ENCODE assay signal across 10 cellular contexts in genomic region chr2:232698552-232699091, GRCh38. TPM values are rescaled to one million over a fixed set of nuclear protein-coding genes. Genes with fewer than 3 reads are reported as not detected.
DNase-seq lines count a peak whose midpoint lies in the region; ATAC-seq, FAIRE-seq and TF ChIP-seq lines count a peak whose summit lies in the region.
"Had no signal": no experiment of that assay in that cellular context is flagged by ENCODE, and none has a peak within 500 bp of the region (broad histone marks: within the 10 kb centered on the region; RNA-seq: fewer than 3 reads in every experiment).

No MANE protein-coding gene starts in this region.

- DNase-seq in Caco-2 (no peak), NT2/D1 (ENCODE audit: low read depth, low spot score) (no peak), H1 (ENCODE audit: low read depth in 1 of 2, low spot score in 2 of 2) (peak in 1 of 2 experiments; percentile 3), AG20443 (ENCODE audit: low spot score) (no peak), DMS79 (lab: John Stamatoyannopoulos, UW) (no peak), AG08395 (ENCODE audit: low spot score) (no peak)
- DNase-seq: activated effector memory CD4-positive, alpha-beta T cell treated with Interleukin-2 at 50 U/mL for 16 hours; NCI-H1092 had no signal

- TF ChIP-seq RAD21 in H1 (IDR thresholded peaks at IDR 0.05 in 1 of 2, conservative IDR thresholded peaks at IDR 0.05 in 1 of 2; ENCODE audit: low read depth in 2 of 2, low read length in 2 of 2): no peak

- peaks cover 2% of the 10 kb centered on the region for H3K36me3 Mint-ChIP-seq in Caco-2 (ENCODE audit: insufficient read depth, unreplicated experiment)

- intact Hi-C loops in Caco-2 (cut with micrococcal nuclease; ENCODE audit: unreplicated experiment): no loop called here

- H3K79me1 ChIP-seq in H1 (ENCODE audit: low read depth, low read length): no peaks in the 10 kb centered on the region; the same call in none of the 2 replicates

- ATAC-seq in HG03571 (IDR thresholded peaks at IDR 0.05; ENCODE audit: unreplicated experiment): no peak

- peaks cover 20% of the 10 kb centered on the region for H3K4me1 Mint-ChIP-seq in Caco-2 (ENCODE audit: low read depth, unreplicated experiment)

- no peak overlapping the region for H2BK15ac ChIP-seq in H1 (ENCODE audit: low read length)

- H3K4me3 Mint-ChIP-seq in Caco-2 (ENCODE audit: unreplicated experiment): peak overlapping the region; percentile 88

- WGBS in H1 (ENCODE audit: extremely low coverage in 1 of 2, insufficient coverage in 1 of 2, insufficient read length in 1 of 2, insufficient replicate concordance in 2 of 2, low coverage in 1 of 2, low lambda C conversion rate in 2 of 2, missing lambda C conversion rate in 1 of 2), 2 experiments: 72 to 100% methylated on average over 1 to 4 of the region's 4 CpGs

- no peaks in the 10 kb centered on the region for H3K27me3 Mint-ChIP-seq in Caco-2 (ENCODE audit: insufficient read depth, unreplicated experiment)

- H3K27me3 ChIP-seq in Caco-2 (replicated peaks; ENCODE audit: control insufficient read depth, insufficient read depth, low read length): no peaks in the 10 kb centered on the region
- H3K27me3 ChIP-seq in NT2/D1 (ENCODE audit: insufficient read depth, insufficient read length): no peaks in the 10 kb centered on the region
- H3K27me3 ChIP-seq in H1 (replicated peaks in 1 of 4; ENCODE audit: control insufficient read depth in 3 of 4, extremely low read depth in 1 of 4, insufficient read depth in 3 of 4, low read length in 3 of 4): peaks cover 0 to under 1% (median 0%) of the 10 kb centered on the region in 4 experiments; a peak in 1 of 7 replicates
- no peaks in the 10 kb centered on the region for H3K27me3 ChIP-seq in neutrophil

- no peak overlapping the region for H2BK5ac ChIP-seq in H1 (ENCODE audit: low read depth, low read length)

- no peak overlapping the region for H4K8ac ChIP-seq in H1 (ENCODE audit: extremely low read depth, insufficient read depth, low read length)

- no peak overlapping the region for H3K27ac ChIP-seq in H1 (ENCODE audit: low read depth, low read length)
- H3K27ac ChIP-seq in neutrophil: peak overlapping the region; percentile 95

- no peak overlapping the region for H2AFZ ChIP-seq in H1 (ENCODE audit: low read length)

- CTCF ChIA-PET in Caco-2 (lab: Charles Lee) (no interaction called here), H1 (lab: Charles Lee; ENCODE audit: partially characterized antibody) (no interaction called here)

- H2BK120ac ChIP-seq in H1 (replicated peaks; ENCODE audit: low read depth, low read length): no peak overlapping the region

- TF ChIP-seq CTCF in Caco-2 (IDR thresholded peaks at IDR 0.05; ENCODE audit: insufficient read depth in 1 of 2, low read depth in 1 of 2, low read length in 1 of 2, severe bottlenecking in 1 of 2, unreplicated experiment in 1 of 2) (no peak), H1 (IDR thresholded peaks at IDR 0.05; ENCODE audit: control extremely low read depth in 1 of 3, insufficient read depth in 1 of 3, low read depth in 1 of 3, low read length in 3 of 3) (no peak), neutrophil (IDR thresholded peaks at IDR 0.05) (no peak)

- H3K9ac ChIP-seq in NT2/D1 (ENCODE audit: insufficient read length, low read depth) (peak overlapping the region; percentile 100), H1 (replicated peaks in 1 of 4; ENCODE audit: extremely low read depth in 1 of 4, low read depth in 3 of 4, low read length in 3 of 4) (peak overlapping the region in 1 of 4 experiments; percentile 38; a peak in 2 of 7 replicates)

- H4K5ac ChIP-seq in H1 (ENCODE audit: insufficient read length, low read depth, low read length): no peak overlapping the region

- H2BK12ac ChIP-seq in H1 (ENCODE audit: low read depth, low read length): no peak overlapping the region

- no peak overlapping the region for H3K4ac ChIP-seq in H1 (replicated peaks; ENCODE audit: insufficient read length, low read depth, low read length)

- H3K27ac Mint-ChIP-seq in Caco-2 (ENCODE audit: unreplicated experiment): peak overlapping the region; percentile 23

- no peaks in the 10 kb centered on the region for H3K9me3 Mint-ChIP-seq in Caco-2 (ENCODE audit: unreplicated experiment)

- H2BK20ac ChIP-seq in H1 (ENCODE audit: low read length): no peak overlapping the region

- H3K4me1 ChIP-seq in Caco-2: peaks cover 6% of the 10 kb centered on the region; the same call in 1 of the 2 replicates
- H3K4me1 ChIP-seq in NT2/D1 (ENCODE audit: insufficient read depth, insufficient read length): no peaks in the 10 kb centered on the region
- H3K4me1 ChIP-seq in H1 (replicated peaks in 1 of 4; ENCODE audit: control insufficient read depth in 3 of 4, insufficient read depth in 4 of 4, low read length in 3 of 4): peaks cover 0 to 8% (median 3%) of the 10 kb centered on the region in 4 experiments; a peak in 4 of 7 replicates
- peaks cover 24 to 28% of the 10 kb centered on the region in 2 experiments for H3K4me1 ChIP-seq in neutrophil (ENCODE audit: control insufficient read depth in 1 of 2, insufficient read depth in 1 of 2, low read depth in 1 of 2, low read length in 1 of 2)

- TF ChIP-seq EP300 in H1 (IDR thresholded peaks at IDR 0.05; ENCODE audit: borderline replicate concordance in 1 of 2, low read depth in 2 of 2, low read length in 2 of 2): no peak

- no peak overlapping the region for H3K14ac ChIP-seq in H1 (ENCODE audit: insufficient read length)

- no peak for FAIRE-seq in H1 (lab: Jason Lieb, UNC)

- no peak overlapping the region for H3K56ac ChIP-seq in H1 (replicated peaks; ENCODE audit: insufficient read length, low read depth, low read length)

- POLR2A ChIA-PET in Caco-2 (lab: Charles Lee): no interaction called here
- POLR2A ChIA-PET in H1 (lab: Charles Lee; ENCODE audit: partially characterized antibody): interaction anchor here (1.1 kb wide), 1 partner anchor 10 kb away, joined by 6 read pairs; no protein-coding TSS in a partner anchor

- H3K9me3 ChIP-seq in Caco-2 (no peaks in the 10 kb centered on the region), NT2/D1 (ENCODE audit: insufficient read depth, low read length) (no peaks in the 10 kb centered on the region), H1 (ENCODE audit: insufficient read depth in 2 of 2, low read depth in 1 of 2, low read length in 1 of 2) (no peaks in the 10 kb centered on the region), neutrophil (no peaks in the 10 kb centered on the region)

- no peaks in the 10 kb centered on the region for H3K36me3 ChIP-seq in Caco-2 (ENCODE audit: control insufficient read depth, insufficient read depth, low read length)
- peaks cover 34% of the 10 kb centered on the region for H3K36me3 ChIP-seq in NT2/D1 (ENCODE audit: insufficient read depth, insufficient read length, low read length)
- peaks cover 0 to 2% (median 2%) of the 10 kb centered on the region in 4 experiments; a peak in 4 of 8 replicates for H3K36me3 ChIP-seq in H1 (ENCODE audit: control insufficient read depth in 2 of 4, insufficient read depth in 4 of 4, low read length in 3 of 4)
- peaks cover 4% of the 10 kb centered on the region for H3K36me3 ChIP-seq in neutrophil

- peak overlapping the region; percentile 65 to 86 for H3K4me2 ChIP-seq in H1 (ENCODE audit: insufficient read depth in 1 of 2, low read depth in 2 of 2, low read length in 2 of 2)

- H3K18ac ChIP-seq in H1 (ENCODE audit: extremely low read depth, low read length): no peak overlapping the region

- H3K79me2 ChIP-seq in H1 (ENCODE audit: control insufficient read depth in 1 of 2, insufficient read depth in 2 of 2, low read length in 2 of 2): peaks cover 19 to 60% of the 10 kb centered on the region in 2 experiments

- no peak overlapping the region for H4K91ac ChIP-seq in H1 (replicated peaks; ENCODE audit: insufficient read length, low read length)

- H2AK5ac ChIP-seq in H1 (ENCODE audit: low read depth, low read length): no peak overlapping the region

- no peak for TF ChIP-seq POLR2A in H1 (IDR thresholded peaks at IDR 0.05; ENCODE audit: control extremely low read depth in 1 of 2, low read depth in 2 of 2, low read length in 2 of 2)

- H4K20me1 ChIP-seq in H1 (replicated peaks in 1 of 2; ENCODE audit: control insufficient read depth in 1 of 2, insufficient read depth in 2 of 2, low read length in 2 of 2): peaks cover 0 to 4% of the 10 kb centered on the region in 2 experiments

- H3K23ac ChIP-seq in H1 (ENCODE audit: insufficient read length): no peak overlapping the region

- BruUV-seq in Caco-2 (replicated peaks; lab: Mats Ljungman, UMichigan): TSS peak; percentile 53

- H3K23me2 ChIP-seq in H1 (ENCODE audit: low read depth, low read length): peaks cover 4% of the 10 kb centered on the region

- H3K4me3 ChIP-seq in Caco-2 (ENCODE audit: low read depth, low read length): peak overlapping the region; percentile 97
- peak overlapping the region; percentile 99 for H3K4me3 ChIP-seq in NT2/D1 (ENCODE audit: insufficient read length, low read depth)
- peak overlapping the region in 3 of 4 experiments; percentile 87 to 96 (median 94); a peak in 5 of 8 replicates for H3K4me3 ChIP-seq in H1 (ENCODE audit: extremely low read depth in 1 of 4, insufficient read depth in 2 of 4, low read depth in 3 of 4, low read length in 4 of 4)
- H3K4me3 ChIP-seq in neutrophil (ENCODE audit: low read depth in 1 of 2, low read length in 1 of 2): peak overlapping the region; percentile 83 to 95

TF ChIP-seq in H1, 55 proteins besides CTCF, POLR2A, EP300 and RAD21 (continues in another document):
- TF ChIP-seq SRF (IDR thresholded peaks at IDR 0.05; ENCODE audit: low read depth, low read length): no peak
- TF ChIP-seq MAFK (IDR thresholded peaks at IDR 0.05; ENCODE audit: low read depth, low read length): no peak
- no peak for TF ChIP-seq SUZ12 (IDR thresholded peaks at IDR 0.05; ENCODE audit: low read length)
- no peak for TF ChIP-seq TAF7 (optimal IDR thresholded peaks at IDR 0.05; ENCODE audit: borderline replicate concordance, low read depth, low read length)
- no peak for TF ChIP-seq NANOG (IDR thresholded peaks at IDR 0.05; ENCODE audit: insufficient read depth, low read depth, low read length, poor library complexity, severe bottlenecking)
- no peak for TF ChIP-seq POU5F1 (IDR thresholded peaks at IDR 0.05; ENCODE audit: low read depth, low read length)
- TF ChIP-seq CHD2 (IDR thresholded peaks at IDR 0.05; ENCODE audit: low read length): no peak

RNA-seq across cellular contexts. Expression of gene GIGYF2, which starts 1.5 kb away (rescaled TPM):
- 39.0 and 40.4 TPM in 2 replicates for total RNA-seq in Caco-2 (2022)
- total RNA-seq in H1 (2021; fragmentation: NEBNext Ultra II Directional; extraction: Animal tissue kit (Norgen Biotek cat#: 25700)): 58.2 and 62.0 TPM in 2 replicates
- 19.3 and 22.3 TPM in 2 replicates for polyA plus RNA-seq in H1 (2011; rRNA removed)
- polyA plus RNA-seq in H1 (2011; cell fraction: cytosol; rRNA removed): 26.4 TPM
- 40.2 TPM for polyA plus RNA-seq in H1 (2011; cell fraction: nucleus; rRNA removed)
- polyA plus RNA-seq in H1 (2012, experiment 1 of 2): 30.2 to 46.4 TPM (median 34.1 TPM) in 4 replicates
- polyA plus RNA-seq in H1 (2012, experiment 2 of 2): 2.0 TPM
- 40.9 TPM for polyA plus RNA-seq in H1 (2013, experiment 1 of 2)
- polyA plus RNA-seq in H1 (2013, experiment 2 of 2): 41.0 TPM
- 86.9 and 90.9 TPM in 2 replicates for polyA minus RNA-seq in H1 (2011; rRNA and poly(A)+ RNA removed)
- polyA minus RNA-seq in H1 (2011; cell fraction: cytosol; rRNA and poly(A)+ RNA removed): 37.5 TPM
- polyA minus RNA-seq in H1 (2011; cell fraction: nucleus; rRNA and poly(A)+ RNA removed): 91.9 TPM
